12 cellular contexts compared by ENCODE assay signal in the genomic region with DNA sequence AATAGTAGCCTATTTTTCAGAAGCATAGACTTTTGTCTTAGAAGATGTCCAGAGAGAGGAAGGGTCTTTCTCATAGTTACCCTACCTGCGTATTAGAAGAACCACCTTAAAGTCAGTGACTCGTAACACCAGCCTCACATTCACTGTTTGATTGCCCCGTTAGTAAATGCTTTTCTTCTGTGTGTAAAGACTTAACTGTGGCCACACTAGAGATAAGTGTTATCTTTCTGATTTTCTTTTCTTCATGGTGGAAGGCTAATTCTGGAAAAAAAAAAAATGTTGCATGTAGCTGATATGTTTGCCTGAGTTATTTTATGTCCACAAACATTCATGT.
DNase-seq lines count a peak whose midpoint lies in the region; ATAC-seq lines count a peak whose summit lies in the region.
"Had no signal": no experiment of that assay in that cellular context is flagged by ENCODE, and none has a peak within 500 bp of the region (broad histone marks: within the 10 kb centered on the region; RNA-seq: fewer than 3 reads in every experiment).

No MANE protein-coding gene starts in this region.

- peaks cover 56% of the 10 kb centered on the region for H3K4me1 Mint-ChIP-seq in activated CD4-positive, alpha-beta memory T cell treated with anti-CD3 and anti-CD28 coated beads, Interleukin-2, amount 10 ng/mL, durations not matched to agents 7 days and 5 days

- peaks cover 76% of the 10 kb centered on the region for H3K36me3 Mint-ChIP-seq in activated CD4-positive, alpha-beta memory T cell treated with anti-CD3 and anti-CD28 coated beads, Interleukin-2, amount 10 ng/mL, durations not matched to agents 7 days and 5 days (ENCODE audit: low read depth)

- POLR2A ChIA-PET in activated CD4-positive, alpha-beta memory T cell treated with anti-CD3 and anti-CD28 coated beads, Interleukin-2, amount 10 ng/mL, durations not matched to agents 7 days and 5 days (lab: Charles Lee), result interaction anchor here (1.0 to 1.6 kb wide), 4 partner anchors 46 to 89 kb away, joined by 3 to 5 read pairs (median 4); a partner anchor contains a TSS

- CTCF ChIA-PET in activated CD4-positive, alpha-beta memory T cell treated with anti-CD3 and anti-CD28 coated beads, Interleukin-2, amount 10 ng/mL, durations not matched to agents 7 days and 5 days (lab: Charles Lee), result interaction anchor here (1.8 kb wide), 1 partner anchor 10 kb away, joined by 5 read pairs; no protein-coding TSS in a partner anchor

- peaks cover 12% of the 10 kb centered on the region for H3K9me3 Mint-ChIP-seq in activated CD4-positive, alpha-beta memory T cell treated with anti-CD3 and anti-CD28 coated beads, Interleukin-2, amount 10 ng/mL, durations not matched to agents 7 days and 5 days

- DNase-seq in activated CD4-positive, alpha-beta memory T cell treated with anti-CD3 and anti-CD28 coated beads, Interleukin-2, amount 10 ng/mL, durations not matched to agents 7 days and 5 days, result no peak
- no peak for DNase-seq in NCI-H2081 (lab: John Stamatoyannopoulos, UW)
- no peak for DNase-seq in Right ventricle myocardium superior
- no peak for DNase-seq in SK-N-DZ (ENCODE audit: low spot score)
- no peak for DNase-seq in G401 (ENCODE audit: low spot score)
- DNase-seq: colonic mucosa; NCI-H2107; stimulated activated CD4-positive, alpha-beta T cell treated with anti-CD3 and anti-CD28 coated beads, Interleukin-4, amount 100 ng/mL, for 1 hour; WERI-Rb-1 had no signal

- in situ Hi-C loops in G401 (cut with HindIII; ENCODE audit: low sequenced_read_pairs), result no loop called here

- H3K27ac Mint-ChIP-seq in activated CD4-positive, alpha-beta memory T cell treated with anti-CD3 and anti-CD28 coated beads, Interleukin-2, amount 10 ng/mL, durations not matched to agents 7 days and 5 days, result peak overlapping the region; percentile 68

- H3K4me3 Mint-ChIP-seq in activated CD4-positive, alpha-beta memory T cell treated with anti-CD3 and anti-CD28 coated beads, Interleukin-2, amount 10 ng/mL, durations not matched to agents 7 days and 5 days, result peak overlapping the region; percentile 8

- H3K27me3 Mint-ChIP-seq in activated CD4-positive, alpha-beta memory T cell treated with anti-CD3 and anti-CD28 coated beads, Interleukin-2, amount 10 ng/mL, durations not matched to agents 7 days and 5 days, result no peaks in the 10 kb centered on the region

- ATAC-seq in GM18499 (IDR thresholded peaks at IDR 0.05; ENCODE audit: insufficient read depth, unreplicated experiment) (peak; percentile 15), GM19395 (IDR thresholded peaks at IDR 0.05; ENCODE audit: unreplicated experiment) (peak; percentile 46), HG02885 (IDR thresholded peaks at IDR 0.05; ENCODE audit: poor library complexity, unreplicated experiment) (peak; percentile 31), Right ventricle myocardium superior (ENCODE audit: poor library complexity) (no peak)

- intact Hi-C loops in Right ventricle myocardium superior (cut with DNase I), result no loop called here
